In genomic region chr16:3115011-3115410, GRCh38 we compare ENCODE assay signal across 20 cellular contexts. TPM values are rescaled to one million over a fixed set of nuclear protein-coding genes. Genes with fewer than 3 reads are reported as not detected.
"Had no signal": no experiment of that assay in that cellular context is flagged by ENCODE, and none has a peak within 500 bp of the region (broad histone marks: within the 10 kb centered on the region; RNA-seq: fewer than 3 reads in every experiment).

No MANE protein-coding gene starts in this region.

- H3K9me3 Mint-ChIP-seq: activated naive CD8-positive, alpha-beta T cell treated with anti-CD3 and anti-CD28 coated beads for 36 hours; naive thymus-derived CD4-positive, alpha-beta T cell had no signal

- H3K27me3 Mint-ChIP-seq: activated naive CD8-positive, alpha-beta T cell treated with anti-CD3 and anti-CD28 coated beads for 36 hours had no signal

- H3K27me3 ChIP-seq: right lobe of liver had no signal

- H3K4me1 Mint-ChIP-seq: activated naive CD8-positive, alpha-beta T cell treated with anti-CD3 and anti-CD28 coated beads for 36 hours had no signal

- H3K36me3 Mint-ChIP-seq: activated naive CD8-positive, alpha-beta T cell treated with anti-CD3 and anti-CD28 coated beads for 36 hours had no signal

- DNase-seq: activated CD4-positive, alpha-beta T cell treated with anti-CD3 and anti-CD28 coated beads, Interleukin-2, amount 50 U/mL, for 48 hours; activated naive CD4-positive, alpha-beta T cell; activated naive CD8-positive, alpha-beta T cell treated with anti-CD3 and anti-CD28 coated beads for 36 hours; amygdala; central memory CD4-positive, alpha-beta T cell; heart left ventricle; left ventricle myocardium inferior; mammary epithelial cell; naive thymus-derived CD4-positive, alpha-beta T cell; occipital lobe; stimulated activated naive CD4-positive, alpha-beta T cell; SW 1271; T-helper 2 cell had no signal

- H3K9me3 ChIP-seq: heart left ventricle, left ventricle myocardium inferior, psoas muscle, right lobe of liver had no signal

- H3K27ac Mint-ChIP-seq: activated naive CD8-positive, alpha-beta T cell treated with anti-CD3 and anti-CD28 coated beads for 36 hours; naive thymus-derived CD4-positive, alpha-beta T cell had no signal

- H3K4me3 ChIP-seq: psoas muscle, right lobe of liver had no signal

- ATAC-seq: heart left ventricle; naive thymus-derived CD4-positive, alpha-beta T cell; psoas muscle; right lobe of liver had no signal

- H3K4me3 Mint-ChIP-seq: activated naive CD8-positive, alpha-beta T cell treated with anti-CD3 and anti-CD28 coated beads for 36 hours; naive thymus-derived CD4-positive, alpha-beta T cell had no signal

- H3K27ac ChIP-seq: heart left ventricle, left ventricle myocardium inferior, psoas muscle, right lobe of liver, VCaP had no signal

RNA-seq across cellular contexts. Expression of gene ZSCAN10, which starts 15.9 kb away (rescaled TPM):
- total RNA-seq: activated naive CD8-positive, alpha-beta T cell treated with anti-CD3 and anti-CD28 coated beads for 36 hours; frontal cortex; heart left ventricle; kidney epithelial cell; left ventricle myocardium inferior; mammary epithelial cell; occipital lobe; right lobe of liver; ureter had no signal
- polyA plus RNA-seq: esophagus, heart left ventricle, mammary epithelial cell had no signal
